Comparison of ENCODE assay signal across 9 cellular contexts in the genomic region with DNA sequence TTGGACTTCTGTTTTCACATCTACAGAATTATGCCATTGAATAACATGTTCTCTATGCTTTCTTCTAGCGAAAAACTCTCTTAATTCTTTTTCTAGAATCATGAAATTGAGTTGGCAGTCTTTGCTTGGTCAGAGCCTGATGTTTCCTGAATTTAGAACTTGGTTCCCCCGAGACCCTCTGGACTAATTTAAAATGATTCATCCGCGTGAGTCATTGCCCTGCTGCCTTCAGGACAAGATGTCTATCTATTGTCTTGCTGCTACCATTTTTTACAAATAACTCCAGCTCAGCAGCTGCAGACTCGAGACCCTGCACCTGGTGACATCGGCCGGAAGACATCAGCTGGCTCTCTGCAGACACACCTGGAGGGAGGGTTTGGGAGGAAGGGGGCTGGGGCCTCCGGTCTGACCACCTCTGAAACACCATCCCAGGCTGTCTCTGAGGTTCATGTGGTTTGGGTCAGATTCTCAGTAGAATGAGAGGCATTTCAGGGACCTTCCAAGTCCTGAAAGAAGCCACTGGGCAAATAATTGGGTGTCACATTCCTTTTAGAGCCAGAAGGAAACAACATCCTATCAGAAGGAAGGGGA. TPM values are rescaled to one million over a fixed set of nuclear protein-coding genes. Genes with fewer than 3 reads are reported as not detected.
DNase-seq lines count a peak whose midpoint lies in the region; ATAC-seq and TF ChIP-seq lines count a peak whose summit lies in the region.
"Had no signal": no experiment of that assay in that cellular context is flagged by ENCODE, and none has a peak within 500 bp of the region (broad histone marks: within the 10 kb centered on the region; RNA-seq: fewer than 3 reads in every experiment).

No MANE protein-coding gene starts in this region.

- H3K79me1 ChIP-seq in mesenchymal stem cell (replicated peaks; ENCODE audit: low read length, poor library complexity, severe bottlenecking), result no peaks in the 10 kb centered on the region

- no peak overlapping the region for H3K14ac ChIP-seq in mesenchymal stem cell (ENCODE audit: low read length in 2 of 2)

- peak overlapping the region; percentile 78 to 97 for H3K18ac ChIP-seq in mesenchymal stem cell (ENCODE audit: low read depth in 1 of 2, low read length in 2 of 2)

- peak overlapping the region; percentile 96 for H4K91ac ChIP-seq in mesenchymal stem cell (ENCODE audit: low read length)

- H2BK15ac ChIP-seq in mesenchymal stem cell (ENCODE audit: low read depth, poor library complexity, severe bottlenecking), result no peak overlapping the region

- intact Hi-C loops in breast epithelium (cut with DNase I; ENCODE audit: low total_unique reads), result no loop called here

- H3K27ac ChIP-seq in HUES64 (ENCODE audit: low read depth, low read length) (peak overlapping the region; percentile 15; the same call in 1 of the 2 replicates), breast epithelium (peak overlapping the region; percentile 75 to 96), mesenchymal stem cell (ENCODE audit: low read length, poor library complexity, severe bottlenecking) (peak overlapping the region; percentile 95)
- H3K27ac ChIP-seq: neutrophil had no signal

- peak overlapping the region; percentile 78 for H2BK5ac ChIP-seq in mesenchymal stem cell (ENCODE audit: low read depth, low read length, poor library complexity, severe bottlenecking)

- peak overlapping the region in 1 of 2 experiments; percentile 48 for H3K23ac ChIP-seq in mesenchymal stem cell (ENCODE audit: low read length in 2 of 2)

- peak overlapping the region; percentile 32 for H3K4me2 ChIP-seq in mesenchymal stem cell (ENCODE audit: low read length, poor library complexity, severe bottlenecking)

- 70% methylated on average over 8 of the region's 8 CpGs for WGBS in HUES64
- 6% methylated on average over 8 of the region's 8 CpGs for WGBS in mesenchymal stem cell

- TF ChIP-seq CTCF in BE2C (IDR thresholded peaks at IDR 0.05; ENCODE audit: low read depth, low read length), result no peak
- TF ChIP-seq CTCF in breast epithelium (IDR thresholded peaks at IDR 0.05), result no peak

- no peak for TF ChIP-seq POLR2A in breast epithelium (IDR thresholded peaks at IDR 0.05)

- peak overlapping the region; percentile 35; the same call in 1 of the 2 replicates for H3K9ac ChIP-seq in HUES64 (ENCODE audit: low read depth, low read length)
- H3K9ac ChIP-seq in mesenchymal stem cell (ENCODE audit: low read length), result peak overlapping the region; percentile 94

- no peaks in the 10 kb centered on the region for H3K36me3 ChIP-seq in BE2C
- H3K36me3 ChIP-seq in HUES64 (ENCODE audit: insufficient read depth, low read length), result no peaks in the 10 kb centered on the region
- no peaks in the 10 kb centered on the region for H3K36me3 ChIP-seq in breast epithelium
- H3K36me3 ChIP-seq in mesenchymal stem cell (ENCODE audit: control insufficient read depth in 1 of 2, insufficient read depth in 2 of 2, low read depth in 1 of 2, low read length in 2 of 2), result no peaks in the 10 kb centered on the region
- H3K36me3 ChIP-seq: neutrophil had no signal

- ATAC-seq in GM21360 (IDR thresholded peaks at IDR 0.05; ENCODE audit: unreplicated experiment) (peak; percentile 36), HG03196 (IDR thresholded peaks at IDR 0.05; ENCODE audit: unreplicated experiment) (no peak)

- H3K27me3 ChIP-seq in BE2C (no peaks in the 10 kb centered on the region), HUES64 (ENCODE audit: insufficient read depth, low read length) (no peaks in the 10 kb centered on the region), breast epithelium (no peaks in the 10 kb centered on the region), mesenchymal stem cell (ENCODE audit: control insufficient read depth in 1 of 2, insufficient read depth in 1 of 2, low read length in 2 of 2) (no peaks in the 10 kb centered on the region)
- H3K27me3 ChIP-seq: neutrophil had no signal

- H2AFZ ChIP-seq in mesenchymal stem cell (ENCODE audit: low read depth, low read length), result no peak overlapping the region

- H3K4ac ChIP-seq in mesenchymal stem cell (ENCODE audit: low read depth in 1 of 2, low read length in 2 of 2), result peak overlapping the region; percentile 79 to 91

- H2AK5ac ChIP-seq in mesenchymal stem cell (ENCODE audit: low read length, severe bottlenecking), result no peak overlapping the region

- H2BK120ac ChIP-seq in mesenchymal stem cell (ENCODE audit: low read depth, low read length), result peak overlapping the region; percentile 54

- peaks cover 57% of the 10 kb centered on the region for H3K4me1 ChIP-seq in BE2C
- peaks cover 46% of the 10 kb centered on the region; the same call in 1 of the 2 replicates for H3K4me1 ChIP-seq in HUES64 (ENCODE audit: insufficient read depth, low read length)
- peaks cover 3 to 4% of the 10 kb centered on the region in 2 donors for H3K4me1 ChIP-seq in breast epithelium
- peaks cover 33% of the 10 kb centered on the region for H3K4me1 ChIP-seq in mesenchymal stem cell (ENCODE audit: control insufficient read depth, insufficient read depth, low read depth, low read length)

- peak overlapping the region; percentile 75 to 85 for H2BK12ac ChIP-seq in mesenchymal stem cell (ENCODE audit: low read length in 2 of 2)

- H4K8ac ChIP-seq in mesenchymal stem cell (ENCODE audit: low read length), result peak overlapping the region; percentile 97

- DNase-seq in BE2C, result peak; percentile 69
- DNase-seq in T-helper 2 cell, result peak in 4 of 5 experiments; percentile 28 to 82 (median 54)
- DNase-seq in breast epithelium (ENCODE audit: low spot score in 2 of 2), result no peak
- DNase-seq in mesenchymal stem cell, result peak; percentile 91
- no peak for DNase-seq in NCI-H82 (lab: John Stamatoyannopoulos, UW)

- 0 out of 2 replicates have a peak overlapping the region, but pooled peaks have one; percentile 15 for H3K4me3 ChIP-seq in BE2C (ENCODE audit: low read depth, low read length)
- H3K4me3 ChIP-seq in HUES64 (ENCODE audit: low read length), result no peak overlapping the region
- no peak overlapping the region for H3K4me3 ChIP-seq in breast epithelium
- peak overlapping the region in 1 of 2 experiments; percentile 44 for H3K4me3 ChIP-seq in mesenchymal stem cell (ENCODE audit: insufficient read depth in 1 of 2, low read depth in 1 of 2, low read length in 2 of 2)

- H3K9me3 ChIP-seq in BE2C (no peaks in the 10 kb centered on the region), HUES64 (ENCODE audit: insufficient read depth, low read depth, low read length) (no peaks in the 10 kb centered on the region), breast epithelium (no peaks in the 10 kb centered on the region), mesenchymal stem cell (ENCODE audit: control insufficient read depth, low read length) (no peaks in the 10 kb centered on the region)
- H3K9me3 ChIP-seq: neutrophil had no signal

RNA-seq across cellular contexts. Expression of gene KLF6, which starts 20.9 kb away (rescaled TPM):
- 56.1 TPM for polyA plus RNA-seq in BE2C (2012; ENCODE audit: insufficient read depth, insufficient read length, low read depth)
- 12.2 TPM for polyA plus RNA-seq in HUES64 (2013, experiment 1 of 2)
- 12.4 TPM for polyA plus RNA-seq in HUES64 (2013, experiment 2 of 2)
- 100 to 1,000 TPM; 132 to 347 (median 186) TPM for total RNA-seq in breast epithelium
- 195 TPM for polyA plus RNA-seq in mesenchymal stem cell (2013, experiment 1 of 2)
- polyA plus RNA-seq in mesenchymal stem cell (2013, experiment 2 of 2), result 183 TPM

Comparison
In these comparisons a context has a peak if more than half of its experiments do, and no peak if none do; other contexts are left out.
1. DNase-seq: peak in BE2C (single experiment), T-helper 2 cell (4 of 5) and mesenchymal stem cell (single experiment); none in breast epithelium (0 of 2) and NCI-H82 (single experiment).
2. H3K27ac ChIP-seq: peak in every context shown above with its lines; median percentile 95 in mesenchymal stem cell; 86 in breast epithelium; 15 in HUES64.